In the genomic region with DNA sequence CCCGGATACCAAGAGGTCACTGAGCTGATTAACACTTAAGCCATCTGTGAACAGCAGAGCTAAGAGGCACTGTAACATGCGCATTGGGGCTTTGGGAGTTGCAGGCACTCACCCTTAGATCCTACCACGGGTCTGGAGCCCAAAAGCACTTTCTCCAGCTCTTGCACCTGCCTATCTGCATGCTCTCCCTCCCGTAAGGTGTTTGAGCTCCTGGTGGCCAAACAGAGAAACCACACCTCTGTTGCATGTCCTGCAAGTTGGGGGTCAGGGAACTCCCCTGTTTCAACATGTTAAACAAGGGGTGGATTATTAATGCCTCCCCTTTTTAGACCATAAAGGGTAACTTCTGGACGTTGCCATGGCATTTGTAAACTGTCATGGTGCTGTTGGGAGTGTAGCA, we compare ENCODE assay signal across 27 cellular contexts. TPM values are rescaled to one million over a fixed set of nuclear protein-coding genes. Genes with fewer than 3 reads are reported as not detected.
"Had no signal": no experiment of that assay in that cellular context is flagged by ENCODE, and none has a peak within 500 bp of the region (broad histone marks: within the 10 kb centered on the region; RNA-seq: fewer than 3 reads in every experiment).

No MANE protein-coding gene starts in this region.

- H3K27me3 ChIP-seq: adrenal gland, body of pancreas, cardiac muscle cell, colonic mucosa, gastrocnemius medialis, hepatocyte, spleen, testis, transverse colon had no signal

- H3K27ac ChIP-seq: adrenal gland, body of pancreas, cardiac muscle cell, colonic mucosa, gastrocnemius medialis, hepatocyte, spleen, testis, transverse colon had no signal

- H3K4me3 ChIP-seq: adrenal gland, body of pancreas, cardiac muscle cell, colonic mucosa, gastrocnemius medialis, hepatocyte, spleen, testis, transverse colon had no signal

- DNase-seq: activated CD4-positive, alpha-beta T cell treated with anti-CD3 and anti-CD28 coated beads for 4 hours; activated CD4-positive, alpha-beta T cell treated with anti-CD3 and anti-CD28 coated beads, Interleukin-2, amount 50 U/mL, for 4 hours; activated effector memory CD4-positive, alpha-beta T cell treated with Interleukin-2 at 50 U/mL for 16 hours; activated naive CD4-positive, alpha-beta T cell treated with Interleukin-2 at 50 U/mL for 16 hours; activated naive CD8-positive, alpha-beta T cell treated with anti-CD3 and anti-CD28 coated beads for 36 hours; activated T-cell treated with anti-CD3 and anti-CD28 coated beads for 4 hours; adrenal gland; aorta; body of pancreas; cerebellar nuclear complex; colonic mucosa; effector CD8-positive, alpha-beta T cell; gastrocnemius medialis; left colon; mammary epithelial cell; posterior cingulate gyrus; right cardiac atrium; spleen; stimulated activated CD4-positive, alpha-beta T cell treated with anti-CD3 and anti-CD28 coated beads, Interleukin-2, amount 100 ng/mL, for 48 hours; stimulated activated naive CD8-positive, alpha-beta T cell treated with anti-CD3 and anti-CD28 coated beads, Interleukin-15, Interleukin-2, amounts not matched to agents 100 U/mL and 50 U/mL, for 24 hours; testis; transverse colon had no signal

- ATAC-seq: body of pancreas; gastrocnemius medialis; left colon; right cardiac atrium; stimulated activated naive CD8-positive, alpha-beta T cell treated with anti-CD3 and anti-CD28 coated beads, Interleukin-15, Interleukin-2, amounts not matched to agents 100 U/mL and 50 U/mL, for 24 hours had no signal

- H3K9me3 ChIP-seq: adrenal gland, body of pancreas, colonic mucosa, gastrocnemius medialis, spleen, testis, transverse colon had no signal

RNA-seq across cellular contexts. Expression of a gene that starts 49.8 kb away (rescaled TPM):
- polyA plus RNA-seq: adrenal gland, aorta, cardiac muscle cell, hepatocyte, keratinocyte, liver, mammary epithelial cell, right cardiac atrium, urinary bladder had no signal
